9 cellular contexts compared by ENCODE assay signal in the genomic region with DNA sequence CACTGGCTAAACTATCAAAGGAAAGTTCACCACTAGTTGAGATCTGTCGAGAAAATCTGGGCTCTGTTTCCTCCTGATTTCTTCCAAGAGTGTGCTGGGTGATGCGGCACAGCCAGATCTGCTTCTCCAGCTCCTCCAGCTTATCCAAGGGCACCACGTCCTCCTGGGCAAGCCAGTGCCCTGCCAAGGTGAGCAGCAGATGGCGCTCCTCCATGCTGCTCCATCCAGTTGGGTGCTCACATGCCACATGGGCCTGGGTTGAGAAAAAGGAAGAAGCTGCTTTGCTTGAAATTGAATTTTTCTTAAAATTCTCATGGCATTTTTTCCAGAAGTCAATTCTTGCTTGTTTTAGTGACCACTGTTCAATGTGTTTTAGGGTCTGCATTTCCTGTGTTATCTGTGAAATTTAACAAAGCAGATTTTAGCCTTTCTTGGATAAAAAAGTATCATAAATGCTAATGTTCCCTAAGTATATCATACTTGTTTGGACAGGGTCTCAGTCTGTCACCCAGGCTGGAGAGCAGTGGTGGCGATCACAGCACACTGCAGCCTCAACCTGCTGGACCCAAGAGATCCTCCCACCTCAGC. TPM values are rescaled to one million over a fixed set of nuclear protein-coding genes. Genes with fewer than 3 reads are reported as not detected.
DNase-seq lines count a peak whose midpoint lies in the region; ATAC-seq, FAIRE-seq and TF ChIP-seq lines count a peak whose summit lies in the region.
"Had no signal": no experiment of that assay in that cellular context is flagged by ENCODE, and none has a peak within 500 bp of the region (broad histone marks: within the 10 kb centered on the region; RNA-seq: fewer than 3 reads in every experiment).

No MANE protein-coding gene starts in this region.

- 58% methylated on average over 4 of the region's 5 CpGs for WGBS in A549 (ENCODE audit: missing lambda C conversion rate)

- no peak for TF ChIP-seq POLR2A in A549 (IDR thresholded peaks at IDR 0.05; ENCODE audit: low read length)

- no peak overlapping the region for H3K4me2 ChIP-seq in A549

- CTCF ChIA-PET in A549 (lab: Yijun Ruan, JAX): interaction anchor here (0.6 to 3.6 kb wide), 16 partner anchors 9 to 202 kb away, joined by 3 to 22 read pairs (median 4); no protein-coding TSS in a partner anchor

- FAIRE-seq in A549 (lab: Jason Lieb, UNC): no peak

- peaks cover 91% of the 10 kb centered on the region for H3K36me3 ChIP-seq in RWPE2 (ENCODE audit: low read depth)

- no peak for TF ChIP-seq EP300 in A549 (IDR thresholded peaks at IDR 0.05)

- H3K4me3 ChIP-seq in A549: no peak overlapping the region
- H3K4me3 ChIP-seq in RWPE2 (ENCODE audit: severe bottlenecking): no peak overlapping the region
- H3K4me3 ChIP-seq: HAP-1 had no signal

- H3K9me3 ChIP-seq in A549 (no peaks in the 10 kb centered on the region), RWPE2 (ENCODE audit: severe bottlenecking) (no peaks in the 10 kb centered on the region)
- H3K9me3 ChIP-seq: HAP-1 had no signal

- H3K27ac ChIP-seq in A549: no peak overlapping the region
- H3K27ac ChIP-seq in RWPE2 (ENCODE audit: poor library complexity, severe bottlenecking): no peak overlapping the region

- DNase-seq in A549 (ENCODE audit: low read depth in 1 of 2, low spot score in 1 of 2) (peak; percentile 23 to 62), RWPE2 (ENCODE audit: low spot score) (no peak), kidney tubule cell (ENCODE audit: low spot score) (peak; percentile 40), inferior parietal cortex (ENCODE audit: extremely low spot score) (no peak)
- DNase-seq in activated naive CD8-positive, alpha-beta T cell treated with anti-CD3 and anti-CD28 coated beads, Interleukin-2, amount 50 U/mL, for 16 hours (ENCODE audit: low read depth, low spot score): peak; percentile 10
- peak; percentile 11 to 27 for DNase-seq in stimulated activated CD8-positive, alpha-beta memory T cell treated with anti-CD3 and anti-CD28 coated beads, Interleukin-7, amount 100 ng/mL, for 4 hours (ENCODE audit: low read depth in 2 of 2)

- no peaks in the 10 kb centered on the region for H3K4me1 ChIP-seq in A549
- peaks cover 5% of the 10 kb centered on the region for H3K4me1 ChIP-seq in RWPE2 (ENCODE audit: insufficient read depth, poor library complexity, severe bottlenecking)
- H3K4me1 ChIP-seq: HAP-1 had no signal

- ATAC-seq in A549 (peak; percentile 98 to 99), RWPE2 (ENCODE audit: low read depth) (peak; percentile 89), GM18858 (IDR thresholded peaks at IDR 0.05; ENCODE audit: unreplicated experiment) (no peak)

- peak; percentile 18 to 30; a peak in 2 of 5 replicates for TF ChIP-seq RAD21 in A549 (conservative IDR thresholded peaks at IDR 0.05 in 1 of 2, IDR thresholded peaks at IDR 0.05 in 1 of 2)

- no peaks in the 10 kb centered on the region for H3K27me3 ChIP-seq in RWPE2 (ENCODE audit: insufficient read depth, poor library complexity, severe bottlenecking)

- peak; percentile 50 for TF ChIP-seq CTCF in A549 (IDR thresholded peaks at IDR 0.05)
- peak; percentile 78 for TF ChIP-seq CTCF in GM12872 (IDR thresholded peaks at IDR 0.05; ENCODE audit: insufficient read depth, low read depth, low read length)
- peak; percentile 88 for TF ChIP-seq CTCF in RWPE2 (IDR thresholded peaks at IDR 0.05; ENCODE audit: poor library complexity, severe bottlenecking)

- POLR2A ChIA-PET in A549 (lab: Yijun Ruan, JAX): no interaction called here

TF ChIP-seq in A549, 52 proteins besides CTCF, POLR2A, EP300 and RAD21:
- TF ChIP-seq HOXA7 (CRISPR knock-in tag; IDR thresholded peaks at IDR 0.05): no peak
- TF ChIP-seq, protein P1, sequence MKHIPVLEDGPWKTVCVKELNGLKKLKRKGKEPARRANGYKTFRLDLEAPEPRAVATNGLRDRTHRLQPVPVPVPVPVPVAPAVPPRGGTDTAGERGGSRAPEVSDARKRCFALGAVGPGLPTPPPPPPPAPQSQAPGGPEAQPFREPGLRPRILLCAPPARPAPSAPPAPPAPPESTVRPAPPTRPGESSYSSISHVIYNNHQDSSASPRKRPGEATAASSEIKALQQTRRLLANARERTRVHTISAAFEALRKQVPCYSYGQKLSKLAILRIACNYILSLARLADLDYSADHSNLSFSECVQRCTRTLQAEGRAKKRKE (CRISPR knock-in tag; IDR thresholded peaks at IDR 0.05; ENCODE audit: low read depth): no peak
- no peak for TF ChIP-seq HDAC2 (IDR thresholded peaks at IDR 0.05)
- peak; percentile 35; the same call in 1 of the 3 replicates for TF ChIP-seq SMC3 (IDR thresholded peaks at IDR 0.05)
- no peak for TF ChIP-seq HOXB13 (CRISPR knock-in tag; IDR thresholded peaks at IDR 0.05; ENCODE audit: low read depth)
- TF ChIP-seq MYC (IDR thresholded peaks at IDR 0.05; ENCODE audit: borderline replicate concordance, low read length): no peak
- TF ChIP-seq ESRRA (IDR thresholded peaks at IDR 0.05; ENCODE audit: borderline replicate concordance, low read length): peak; percentile 47; the same call in 1 of the 2 replicates

RNA-seq across cellular contexts. Expression of a gene that starts 47.3 kb away (rescaled TPM):
- polyA plus RNA-seq in A549 (2011; rRNA removed) (91.3 and 114 TPM in 2 replicates), A549 (2017; fragmentation: RNase III; extraction: RNeasy Plus Mini Kit Qiagen cat#74134 plus additional on column Dnase treatment) (88.5 to 107 TPM (median 90.6 TPM) in 3 replicates)
- polyA plus RNA-seq in A549 (2012; cell fraction: cytosol; rRNA removed): 32.7 and 33.0 TPM in 2 replicates
- polyA plus RNA-seq in A549 (2012; cell fraction: nucleus; rRNA removed): 8.7 and 11.4 TPM in 2 replicates
- polyA minus RNA-seq in A549 (2011; rRNA and poly(A)+ RNA removed): 20.6 and 23.1 TPM in 2 replicates

Comparison
In these comparisons a context has a peak if more than half of its experiments do, and no peak if none do; other contexts are left out.
1. DNase-seq: peak in A549 (2 of 2), activated naive CD8-positive, alpha-beta T cell treated with anti-CD3 and anti-CD28 coated beads, Interleukin-2, amount 50 U/mL, for 16 hours (single experiment), kidney tubule cell (single experiment) and stimulated activated CD8-positive, alpha-beta memory T cell treated with anti-CD3 and anti-CD28 coated beads, Interleukin-7, amount 100 ng/mL, for 4 hours (2 of 2); none in RWPE2 (single experiment) and inferior parietal cortex (single experiment).
2. Peak in every context shown above with its lines, with median percentiles within 50 percentile points of each other: CTCF ChIP-seq.